In genomic region chr19:13835791-13836723, GRCh38 we compare ENCODE assay signal across 1 cellular context.
TF ChIP-seq lines count a peak whose summit lies in the region.

No MANE protein-coding gene starts in this region.

TF ChIP-seq in H1, 55 proteins besides CTCF, POLR2A, EP300 and RAD21 (continued from another document):
- TF ChIP-seq, protein P1, sequence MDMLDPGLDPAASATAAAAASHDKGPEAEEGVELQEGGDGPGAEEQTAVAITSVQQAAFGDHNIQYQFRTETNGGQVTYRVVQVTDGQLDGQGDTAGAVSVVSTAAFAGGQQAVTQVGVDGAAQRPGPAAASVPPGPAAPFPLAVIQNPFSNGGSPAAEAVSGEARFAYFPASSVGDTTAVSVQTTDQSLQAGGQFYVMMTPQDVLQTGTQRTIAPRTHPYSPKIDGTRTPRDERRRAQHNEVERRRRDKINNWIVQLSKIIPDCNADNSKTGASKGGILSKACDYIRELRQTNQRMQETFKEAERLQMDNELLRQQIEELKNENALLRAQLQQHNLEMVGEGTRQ (IDR thresholded peaks at IDR 0.05; ENCODE audit: low read length) = no peak
- no peak for TF ChIP-seq SIX5 (IDR thresholded peaks at IDR 0.05; ENCODE audit: low read depth, low read length)
- TF ChIP-seq CREB1 (IDR thresholded peaks at IDR 0.05) = no peak
- no peak for TF ChIP-seq BACH1 (IDR thresholded peaks at IDR 0.05; ENCODE audit: low read length)
- TF ChIP-seq SP2 (IDR thresholded peaks at IDR 0.05; ENCODE audit: low read length) = no peak
- no peak for TF ChIP-seq KDM4A (IDR thresholded peaks at IDR 0.05; ENCODE audit: low read depth, low read length, severe bottlenecking)
- TF ChIP-seq CEBPB (IDR thresholded peaks at IDR 0.05; ENCODE audit: low read depth, low read length) = no peak
- TF ChIP-seq ASH2L (IDR thresholded peaks at IDR 0.05; ENCODE audit: low read length) = no peak
- TF ChIP-seq MAFK (IDR thresholded peaks at IDR 0.05; ENCODE audit: low read depth, low read length) = no peak
